In the genomic region with DNA sequence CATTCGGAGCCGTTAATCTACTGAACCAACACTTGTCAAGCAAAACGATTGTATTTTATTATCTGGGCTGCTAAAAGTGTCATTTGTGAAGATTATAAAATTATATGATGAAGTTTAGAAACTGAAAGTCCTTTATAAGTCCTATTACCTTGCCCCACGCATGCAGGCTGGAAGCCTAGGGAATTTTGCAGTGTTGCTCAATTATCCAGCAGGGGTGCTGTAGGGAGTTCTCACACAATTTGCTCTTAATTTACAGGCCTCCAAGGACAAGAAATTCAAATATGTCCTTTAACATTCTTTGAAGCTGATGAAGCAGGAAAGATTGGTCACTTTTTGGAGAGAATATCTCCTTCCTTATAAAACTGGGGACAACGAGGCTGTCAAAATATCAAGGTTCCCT, we compare ENCODE assay signal across 14 cellular contexts.
A peak's percentile ranks its signal among the peaks of the same experiment; 100 is the strongest.
DNase-seq lines count a peak whose midpoint lies in the region; ATAC-seq, FAIRE-seq and TF ChIP-seq lines count a peak whose summit lies in the region.
"Had no signal": no experiment of that assay in that cellular context is flagged by ENCODE, and none has a peak within 500 bp of the region (broad histone marks: within the 10 kb centered on the region; RNA-seq: fewer than 3 reads in every experiment).

No MANE protein-coding gene starts in this region.

- no peak overlapping the region for H3K14ac ChIP-seq in H1 (ENCODE audit: insufficient read length)
- no peak overlapping the region for H3K14ac ChIP-seq in neuronal stem cell (ENCODE audit: low read length)

- H3K4me2 ChIP-seq in H1 (ENCODE audit: insufficient read depth in 1 of 2, low read depth in 2 of 2, low read length in 2 of 2) (no peak overlapping the region), neuronal stem cell (ENCODE audit: insufficient read depth, low read length, poor library complexity, severe bottlenecking) (no peak overlapping the region)
- H3K4me2 ChIP-seq: A549, BLaER1 had no signal

- H4K20me1 ChIP-seq in H1 (replicated peaks in 1 of 2; ENCODE audit: control insufficient read depth in 1 of 2, insufficient read depth in 2 of 2, low read length in 2 of 2): no peaks in the 10 kb centered on the region
- H4K20me1 ChIP-seq: BLaER1 had no signal

- H4K91ac ChIP-seq in H1 (replicated peaks; ENCODE audit: insufficient read length, low read length): no peak overlapping the region
- no peak overlapping the region for H4K91ac ChIP-seq in neuronal stem cell (ENCODE audit: low read depth, low read length, poor library complexity)

- POLR2A ChIA-PET in H1 (lab: Charles Lee; ENCODE audit: partially characterized antibody): no interaction called here

- no peaks in the 10 kb centered on the region for H3K36me3 Mint-ChIP-seq in activated T-helper 17 cell treated with anti-CD3 and anti-CD28 coated beads, Interleukin-2, amount 50 U/mL, for 72 hours (ENCODE audit: low read depth)
- H3K36me3 Mint-ChIP-seq: CD4-positive, CD25-positive, alpha-beta regulatory T cell; IgD-negative memory B cell had no signal

- H3K79me2 ChIP-seq in H1 (ENCODE audit: control insufficient read depth in 1 of 2, insufficient read depth in 2 of 2, low read length in 2 of 2): no peaks in the 10 kb centered on the region

- no peak overlapping the region for H3K4me3 Mint-ChIP-seq in activated T-helper 17 cell treated with anti-CD3 and anti-CD28 coated beads, Interleukin-2, amount 50 U/mL, for 72 hours
- H3K4me3 Mint-ChIP-seq: CD4-positive, CD25-positive, alpha-beta regulatory T cell; IgD-negative memory B cell had no signal

- TF ChIP-seq RAD21 in H1 (IDR thresholded peaks at IDR 0.05 in 1 of 2, conservative IDR thresholded peaks at IDR 0.05 in 1 of 2; ENCODE audit: low read depth in 2 of 2, low read length in 2 of 2): no peak; a peak in 1 of 4 replicates

- H3K4me3 ChIP-seq in H7 (ENCODE audit: insufficient read depth, low read depth, low read length) (no peak overlapping the region), H1 (ENCODE audit: extremely low read depth in 1 of 4, insufficient read depth in 2 of 4, low read depth in 3 of 4, low read length in 4 of 4) (no peak overlapping the region), neuronal stem cell (ENCODE audit: low read length in 2 of 2) (no peak overlapping the region)
- H3K4me3 ChIP-seq: A549, BLaER1 had no signal

- no peaks in the 10 kb centered on the region for H3K4me1 ChIP-seq in H1 (replicated peaks in 1 of 4; ENCODE audit: control insufficient read depth in 3 of 4, insufficient read depth in 4 of 4, low read length in 3 of 4)
- H3K4me1 ChIP-seq in neuronal stem cell (ENCODE audit: control insufficient read depth in 2 of 2, insufficient read depth in 1 of 2, low read depth in 1 of 2, low read length in 2 of 2): peaks cover 0 to 8% of the 10 kb centered on the region in 2 donors
- H3K4me1 ChIP-seq: A549, BLaER1 had no signal

- H2AFZ ChIP-seq in H1 (ENCODE audit: low read length) (peak overlapping the region; percentile 35; the same call in 1 of the 2 replicates), neuronal stem cell (ENCODE audit: low read length) (peak overlapping the region; percentile 70)

- no peaks in the 10 kb centered on the region for H3K36me3 ChIP-seq in H7 (replicated peaks; ENCODE audit: control insufficient read depth, insufficient read depth, low read length)
- H3K36me3 ChIP-seq in H1 (ENCODE audit: control insufficient read depth in 2 of 4, insufficient read depth in 4 of 4, low read length in 3 of 4): no peaks in the 10 kb centered on the region
- H3K36me3 ChIP-seq in neuronal stem cell (replicated peaks in 1 of 2; ENCODE audit: control insufficient read depth in 2 of 2, insufficient read depth in 2 of 2, low read length in 2 of 2): no peaks in the 10 kb centered on the region
- H3K36me3 ChIP-seq: BLaER1 had no signal

- no peaks in the 10 kb centered on the region for H3K27me3 Mint-ChIP-seq in activated T-helper 17 cell treated with anti-CD3 and anti-CD28 coated beads, Interleukin-2, amount 50 U/mL, for 72 hours
- H3K27me3 Mint-ChIP-seq: CD4-positive, CD25-positive, alpha-beta regulatory T cell; IgD-negative memory B cell had no signal

- H3K18ac ChIP-seq in H1 (ENCODE audit: extremely low read depth, low read length) (no peak overlapping the region), neuronal stem cell (ENCODE audit: low read length) (no peak overlapping the region)

- H2BK120ac ChIP-seq in H1 (replicated peaks; ENCODE audit: low read depth, low read length) (no peak overlapping the region), neuronal stem cell (ENCODE audit: low read depth, low read length) (no peak overlapping the region)

- no peak for TF ChIP-seq POLR2A in H1 (IDR thresholded peaks at IDR 0.05; ENCODE audit: control extremely low read depth in 1 of 2, low read depth in 2 of 2, low read length in 2 of 2)

- no peaks in the 10 kb centered on the region for H3K23me2 ChIP-seq in H1 (ENCODE audit: low read depth, low read length)

- H4K8ac ChIP-seq in H1 (ENCODE audit: extremely low read depth, insufficient read depth, low read length): no peak overlapping the region
- no peak overlapping the region for H4K8ac ChIP-seq in neuronal stem cell (ENCODE audit: low read depth, low read length)

- no peak overlapping the region for H2BK20ac ChIP-seq in H1 (ENCODE audit: low read length)

- H3K9me3 ChIP-seq in H1 (ENCODE audit: insufficient read depth in 2 of 2, low read depth in 1 of 2, low read length in 1 of 2) (peaks cover 0 to 8% of the 10 kb centered on the region in 2 experiments; a peak in 1 of 4 replicates), neuronal stem cell (replicated peaks in 1 of 2; ENCODE audit: control insufficient read depth in 2 of 2, insufficient read depth in 1 of 2, low read depth in 1 of 2, low read length in 2 of 2) (no peaks in the 10 kb centered on the region)
- H3K9me3 ChIP-seq: A549 had no signal

- H3K27ac Mint-ChIP-seq in activated T-helper 17 cell treated with anti-CD3 and anti-CD28 coated beads, Interleukin-2, amount 50 U/mL, for 72 hours: no peak overlapping the region
- H3K27ac Mint-ChIP-seq: CD4-positive, CD25-positive, alpha-beta regulatory T cell; IgD-negative memory B cell had no signal

- no peak overlapping the region for H2AK5ac ChIP-seq in H1 (ENCODE audit: low read depth, low read length)
- H2AK5ac ChIP-seq in neuronal stem cell (ENCODE audit: low read depth, low read length): no peak overlapping the region

- no peak for ATAC-seq in activated T-helper 17 cell treated with anti-CD3 and anti-CD28 coated beads, Interleukin-2, amount 50 U/mL, for 72 hours (replicated peaks)
- no peak for ATAC-seq in Right ventricle myocardium superior (ENCODE audit: poor library complexity)
- ATAC-seq: A549 had no signal

- H3K9ac ChIP-seq in H1 (replicated peaks in 1 of 4; ENCODE audit: extremely low read depth in 1 of 4, low read depth in 3 of 4, low read length in 3 of 4) (no peak overlapping the region), neuronal stem cell (ENCODE audit: low read depth, low read length, poor library complexity) (no peak overlapping the region)
- H3K9ac ChIP-seq: BLaER1 had no signal

- H3K4ac ChIP-seq in H1 (replicated peaks; ENCODE audit: insufficient read length, low read depth, low read length): no peak overlapping the region
- no peak overlapping the region for H3K4ac ChIP-seq in neuronal stem cell (ENCODE audit: low read length)

- H2BK15ac ChIP-seq in H1 (ENCODE audit: low read length): no peak overlapping the region
- H2BK15ac ChIP-seq in neuronal stem cell (ENCODE audit: low read length): no peak overlapping the region

- H4K5ac ChIP-seq in H1 (ENCODE audit: insufficient read length, low read depth, low read length): no peak overlapping the region

- H3K79me1 ChIP-seq in H1 (ENCODE audit: low read depth, low read length) (no peaks in the 10 kb centered on the region), neuronal stem cell (ENCODE audit: low read depth, low read length) (no peaks in the 10 kb centered on the region)

- no peak for FAIRE-seq in H1 (lab: Jason Lieb, UNC)
- FAIRE-seq: A549, H54 had no signal

- peak; percentile 8; the same call in 1 of the 2 replicates for TF ChIP-seq CTCF in C4-2B (conservative IDR thresholded peaks at IDR 0.05)
- peak in 1 of 3 experiments; percentile 30; a peak in 1 of 4 replicates for TF ChIP-seq CTCF in H1 (IDR thresholded peaks at IDR 0.05; ENCODE audit: control extremely low read depth in 1 of 3, insufficient read depth in 1 of 3, low read depth in 1 of 3, low read length in 3 of 3)

- no peak for TF ChIP-seq EP300 in H1 (IDR thresholded peaks at IDR 0.05; ENCODE audit: borderline replicate concordance in 1 of 2, low read depth in 2 of 2, low read length in 2 of 2)

- H2BK12ac ChIP-seq in H1 (ENCODE audit: low read depth, low read length) (no peak overlapping the region), neuronal stem cell (ENCODE audit: low read length) (no peak overlapping the region)

- no peak overlapping the region for H3K27ac ChIP-seq in C4-2B
- no peak overlapping the region for H3K27ac ChIP-seq in H1 (ENCODE audit: low read depth, low read length)
- H3K27ac ChIP-seq in neuronal stem cell (replicated peaks; ENCODE audit: low read length): no peak overlapping the region
- H3K27ac ChIP-seq: A549, BLaER1 had no signal

- CTCF ChIA-PET in H1 (lab: Charles Lee; ENCODE audit: partially characterized antibody): interaction anchor here (0.6 to 1.2 kb wide), 5 partner anchors 18 to 460 kb away, joined by 3 read pairs; no protein-coding TSS in a partner anchor

- H3K27me3 ChIP-seq in H7 (ENCODE audit: control insufficient read depth, insufficient read depth, low read length) (no peaks in the 10 kb centered on the region), H1 (replicated peaks in 1 of 4; ENCODE audit: control insufficient read depth in 3 of 4, extremely low read depth in 1 of 4, insufficient read depth in 3 of 4, low read length in 3 of 4) (no peaks in the 10 kb centered on the region), neuronal stem cell (ENCODE audit: control insufficient read depth in 3 of 3, insufficient read depth in 3 of 3, low read depth in 1 of 3, low read length in 3 of 3) (no peaks in the 10 kb centered on the region)
- H3K27me3 ChIP-seq: BLaER1 had no signal

- no peak overlapping the region for H3K56ac ChIP-seq in H1 (replicated peaks; ENCODE audit: insufficient read length, low read depth, low read length)

- H3K23ac ChIP-seq in H1 (ENCODE audit: insufficient read length): no peak overlapping the region
- H3K23ac ChIP-seq in neuronal stem cell (ENCODE audit: low read depth, low read length, poor library complexity): no peak overlapping the region

- intact Hi-C loops in Right ventricle myocardium superior (cut with DNase I): no loop called here

- WGBS in H1 (ENCODE audit: extremely low coverage in 1 of 2, insufficient coverage in 1 of 2, insufficient read length in 1 of 2, insufficient replicate concordance in 2 of 2, low coverage in 1 of 2, low lambda C conversion rate in 2 of 2, missing lambda C conversion rate in 1 of 2), 2 experiments: 87% methylated on average over 5 of the region's 5 CpGs; no CpG with 5 or more reads in 1 of the 2 experiments
- WGBS in neuronal stem cell (ENCODE audit: extremely low coverage in 2 of 2, insufficient read length in 2 of 2, insufficient replicate concordance in 1 of 2), 2 donors: no CpG with 5 or more reads among the region's 5 CpGs

- DNase-seq in H7: peak; percentile 17
- no peak for DNase-seq in H1 (ENCODE audit: low read depth in 1 of 2, low spot score in 2 of 2)
- no peak for DNase-seq in neuronal stem cell (ENCODE audit: low spot score)
- no peak for DNase-seq in Right ventricle myocardium superior
- no peak for DNase-seq in NCI-H748 treated with DMSO at 0.1 percent for 48 hours (lab: John Stamatoyannopoulos, UW)
- DNase-seq: CD4-positive, CD25-positive, alpha-beta regulatory T cell; GF-D8; KG1 had no signal

- H3K9me3 Mint-ChIP-seq in activated T-helper 17 cell treated with anti-CD3 and anti-CD28 coated beads, Interleukin-2, amount 50 U/mL, for 72 hours: no peaks in the 10 kb centered on the region

- no peaks in the 10 kb centered on the region for H3K4me1 Mint-ChIP-seq in activated T-helper 17 cell treated with anti-CD3 and anti-CD28 coated beads, Interleukin-2, amount 50 U/mL, for 72 hours
- H3K4me1 Mint-ChIP-seq: CD4-positive, CD25-positive, alpha-beta regulatory T cell had no signal

- H2BK5ac ChIP-seq in H1 (ENCODE audit: low read depth, low read length) (no peak overlapping the region), neuronal stem cell (ENCODE audit: low read length) (no peak overlapping the region)
